ENCODE assay signal across 8 cellular contexts in genomic region chr2:120231974-120232635, GRCh38. TPM values are rescaled to one million over a fixed set of nuclear protein-coding genes. Genes with fewer than 3 reads are reported as not detected.
DNase-seq lines count a peak whose midpoint lies in the region; FAIRE-seq and TF ChIP-seq lines count a peak whose summit lies in the region.

No MANE protein-coding gene starts in this region.

- H2AFZ ChIP-seq in GM23248 (peak overlapping the region; percentile 99), keratinocyte (ENCODE audit: control insufficient read depth, low read length) (peak overlapping the region; percentile 97)

- H4K20me1 ChIP-seq in GM23248 (ENCODE audit: insufficient read depth), result no peaks in the 10 kb centered on the region
- H4K20me1 ChIP-seq in keratinocyte (ENCODE audit: control insufficient read depth, extremely low read depth, insufficient read depth, low read length), result no peaks in the 10 kb centered on the region

- H3K79me2 ChIP-seq in GM23248 (ENCODE audit: insufficient read depth), result no peaks in the 10 kb centered on the region
- no peaks in the 10 kb centered on the region for H3K79me2 ChIP-seq in keratinocyte (ENCODE audit: control insufficient read depth, insufficient read depth, low read length)

- H3K9me1 ChIP-seq in keratinocyte (ENCODE audit: control insufficient read depth, extremely low read depth, insufficient read depth, low read length), result no peaks in the 10 kb centered on the region

- H3K9me3 ChIP-seq in GM23248 (ENCODE audit: low read depth) (no peaks in the 10 kb centered on the region), keratinocyte (ENCODE audit: control insufficient read depth, low read depth, low read length) (no peaks in the 10 kb centered on the region)

- no peak overlapping the region for H3K27ac ChIP-seq in GM23248
- peak overlapping the region; percentile 69 for H3K27ac ChIP-seq in keratinocyte (ENCODE audit: control insufficient read depth, insufficient read depth, low read length)

- in situ Hi-C loops in GM23248 (cut with MboI), result no loop called here

- H3K27me3 ChIP-seq in GM23248 (replicated peaks; ENCODE audit: insufficient read depth) (no peaks in the 10 kb centered on the region), keratinocyte (ENCODE audit: control insufficient read depth, extremely low read depth, insufficient read depth, low read length) (no peaks in the 10 kb centered on the region)

- DNase-seq in GM10248 (ENCODE audit: extremely low spot score) (peak; percentile 83), GM23248 (peak; percentile 72), NOMO-1 treated with dmso at 0.1 percent for 144 hours (lab: John Stamatoyannopoulos, UW; ENCODE audit: unreplicated experiment) (peak; percentile 21), keratinocyte (ENCODE audit: low read depth, low spot score) (no peak), NCI-H446 treated with DMSO at 0.1 percent for 48 hours (lab: John Stamatoyannopoulos, UW) (no peak), NCI-H1417 (lab: John Stamatoyannopoulos, UW) (no peak)
- DNase-seq in activated effector memory CD4-positive, alpha-beta T cell treated with Interleukin-2 at 50 U/mL for 16 hours, result peak; percentile 47
- peak; percentile 39 to 71 (median 62) for DNase-seq in stimulated activated CD4-positive, alpha-beta T cell treated with anti-CD3 and anti-CD28 coated beads, TNF-alpha, amount 100 ng/mL, for 4 hours (ENCODE audit: low read depth in 3 of 3)

- dilution Hi-C loops in keratinocyte (cut with MboI; ENCODE audit: extremely low pct_ligation_motif_present, low sequenced_read_pairs), result no loop called here

- CTCF ChIA-PET in GM10248 (lab: Yijun Ruan, JAX), result interaction anchor here (1.0 to 2.9 kb wide), 7 partner anchors 9 to 82 kb away, joined by 3 to 13 read pairs (median 5); partner anchors contain the start of genes RALB and TMEM185B

- H3K4me1 ChIP-seq in GM23248 (ENCODE audit: insufficient read depth), result 0 out of 2 replicates have a peak, but pooled peaks cover 4% of the 10 kb centered on the region
- H3K4me1 ChIP-seq in keratinocyte (ENCODE audit: control insufficient read depth, extremely low read depth, insufficient read depth, low read length), result peaks cover 21% of the 10 kb centered on the region

- no peaks in the 10 kb centered on the region for H3K9me2 ChIP-seq in GM23248 (ENCODE audit: insufficient read depth)

- H3K9ac ChIP-seq in GM23248 (peak overlapping the region; percentile 75), keratinocyte (ENCODE audit: control insufficient read depth, extremely low read depth, insufficient read depth, low read length) (peak overlapping the region; percentile 59)

- TF ChIP-seq CTCF in GM10248 (IDR thresholded peaks at IDR 0.05; ENCODE audit: control extremely low read depth, extremely low read depth, low read depth, missing control alignments) (no peak), keratinocyte (optimal IDR thresholded peaks at IDR 0.05 in 1 of 3, IDR thresholded peaks at IDR 0.05 in 1 of 3, conservative IDR thresholded peaks at IDR 0.05 in 1 of 3; ENCODE audit: extremely low read depth in 1 of 3, insufficient read depth in 2 of 3, low read length in 3 of 3) (no peak)

- no peaks in the 10 kb centered on the region for H3F3A ChIP-seq in GM23248 (ENCODE audit: insufficient read depth)

- no peak for FAIRE-seq in keratinocyte (lab: Jason Lieb, UNC)

- H3K36me3 ChIP-seq in GM23248 (ENCODE audit: low read depth) (no peaks in the 10 kb centered on the region), keratinocyte (ENCODE audit: control insufficient read depth in 2 of 2, extremely low read depth in 1 of 2, insufficient read depth in 2 of 2, low read length in 2 of 2) (no peaks in the 10 kb centered on the region)

- H3K4me2 ChIP-seq in GM23248 (ENCODE audit: unreplicated experiment) (peak overlapping the region; percentile 98), keratinocyte (ENCODE audit: control insufficient read depth, extremely low read depth, insufficient read depth, low read depth, low read length) (peak overlapping the region; percentile 92)

- H3K4me3 ChIP-seq in GM23248, result peak overlapping the region; percentile 78
- peak overlapping the region; percentile 23 to 73 (median 69) for H3K4me3 ChIP-seq in keratinocyte (ENCODE audit: control insufficient read depth in 2 of 3, extremely low read depth in 1 of 3, insufficient read depth in 2 of 3, low read depth in 1 of 3, low read length in 3 of 3)

- WGBS in GM23248 (ENCODE audit: low coverage in 1 of 2, low lambda C conversion rate in 2 of 2, missing lambda C conversion rate in 2 of 2), 2 experiments, result 15 to 22% methylated on average over 15 of the region's 15 CpGs

- POLR2A ChIA-PET in GM10248 (lab: Yijun Ruan, JAX), result interaction anchor here (0.5 to 1.2 kb wide), 4 partner anchors 9 to 1344 kb away, joined by 4 to 6 read pairs (median 4); partner anchors contain the start of gene TMEM185B

RNA-seq across cellular contexts. Expression of gene TMEM185B, which starts 8.9 kb away (rescaled TPM):
- 32.0 and 40.6 TPM in 2 replicates for total RNA-seq in GM23248 (2014; rRNA removed; shearing (Covaris generic))
- polyA plus RNA-seq in GM23248 (2016; fragmentation: Nextera tagmentation; extraction: Ambion mirVana), result 32.3 and 33.7 TPM in 2 replicates
- 7.8 to 27.8 TPM (median 13.4 TPM) in 3 replicates for polyA plus RNA-seq in keratinocyte
- 1.3 TPM for polyA plus RNA-seq in keratinocyte (2011; ENCODE audit: low read depth)
- polyA plus RNA-seq in keratinocyte (2011; cell fraction: cytosol; rRNA removed), result 7.3 and 8.6 TPM in 2 replicates
- polyA plus RNA-seq in keratinocyte (2011; cell fraction: nucleus; rRNA removed), result 30.7 and 33.7 TPM in 2 replicates
- polyA plus RNA-seq in keratinocyte (2012; ENCODE audit: low replicate concordance), result 12.5 and 17.9 TPM in 2 replicates
- polyA minus RNA-seq in keratinocyte, result 7.5 to 39.5 TPM (median 8.8 TPM) in 3 replicates
- polyA minus RNA-seq in keratinocyte (2011; cell fraction: cytosol; rRNA and poly(A)+ RNA removed), result 4.8 TPM
- 12.8 and 19.5 TPM in 2 replicates for polyA minus RNA-seq in keratinocyte (2011; cell fraction: nucleus; rRNA and poly(A)+ RNA removed)

RNA-seq across cellular contexts. Expression of gene RALB, which starts 20.5 kb away (rescaled TPM):
- total RNA-seq in GM23248 (2014; rRNA removed; shearing (Covaris generic)), result 65.7 and 78.5 TPM in 2 replicates
- polyA plus RNA-seq in GM23248 (2016; fragmentation: Nextera tagmentation; extraction: Ambion mirVana), result 105 and 109 TPM in 2 replicates
- polyA plus RNA-seq in keratinocyte, result 52.8 to 80.8 TPM (median 60.6 TPM) in 3 replicates
- polyA plus RNA-seq in keratinocyte (2011; ENCODE audit: low read depth), result 54.8 TPM
- 63.8 and 90.6 TPM in 2 replicates for polyA plus RNA-seq in keratinocyte (2011; cell fraction: cytosol; rRNA removed)
- polyA plus RNA-seq in keratinocyte (2011; cell fraction: nucleus; rRNA removed), result 26.9 and 35.5 TPM in 2 replicates
- 43.6 and 58.8 TPM in 2 replicates for polyA plus RNA-seq in keratinocyte (2012; ENCODE audit: low replicate concordance)
- 8.1 to 32.2 TPM (median 25.4 TPM) in 3 replicates for polyA minus RNA-seq in keratinocyte
- 33.6 TPM for polyA minus RNA-seq in keratinocyte (2011; cell fraction: cytosol; rRNA and poly(A)+ RNA removed)
- 9.0 and 11.5 TPM in 2 replicates for polyA minus RNA-seq in keratinocyte (2011; cell fraction: nucleus; rRNA and poly(A)+ RNA removed)

Comparison
In these comparisons a context has a peak if more than half of its experiments do, and no peak if none do; other contexts are left out.
1. DNase-seq: peak in GM10248 (single experiment), GM23248 (single experiment), NOMO-1 treated with dmso at 0.1 percent for 144 hours (single experiment), activated effector memory CD4-positive, alpha-beta T cell treated with Interleukin-2 at 50 U/mL for 16 hours (single experiment) and stimulated activated CD4-positive, alpha-beta T cell treated with anti-CD3 and anti-CD28 coated beads, TNF-alpha, amount 100 ng/mL, for 4 hours (3 of 3); none in keratinocyte (single experiment), NCI-H446 treated with DMSO at 0.1 percent for 48 hours (single experiment) and NCI-H1417 (0 of 3).